Comparison of ENCODE assay signal across 1 cellular context in genomic region chr12:108691154-108691994, GRCh38.
TF ChIP-seq lines count a peak whose summit lies in the region.

No MANE protein-coding gene starts in this region.

TF ChIP-seq in K562, 482 proteins besides CTCF, POLR2A, EP300 and RAD21 (continued from another document and continues in another):
- TF ChIP-seq SREBF1 (IDR thresholded peaks at IDR 0.05; ENCODE audit: borderline replicate concordance, low read depth, low read length) (0 out of 2 replicates have a peak, but pooled peaks have one; percentile 35), TFE3 (CRISPR knock-in tag; IDR thresholded peaks at IDR 0.05) (peak; percentile 8; the same call in 1 of the 2 replicates), NR2C1 (IDR thresholded peaks at IDR 0.05) (no peak), NR2C1 (tag; IDR thresholded peaks at IDR 0.05) (peak; percentile 28; the same call in 1 of the 2 replicates), FOXP4 (CRISPR knock-in tag; IDR thresholded peaks at IDR 0.05; ENCODE audit: borderline replicate concordance) (no peak), KDM1A (IDR thresholded peaks at IDR 0.05) (peak; percentile 66 to 76; a peak in 3 of 4 replicates), ZNF316 (IDR thresholded peaks at IDR 0.05) (0 out of 2 replicates have a peak, but pooled peaks have one; percentile 5), ZBTB7A (IDR thresholded peaks at IDR 0.05; ENCODE audit: borderline replicate concordance, control insufficient read depth, low read depth, low read length) (peak; percentile 42; the same call in 1 of the 2 replicates), MAFK (IDR thresholded peaks at IDR 0.05; ENCODE audit: low read length) (peak; percentile 84), SNRNP70 (optimal IDR thresholded peaks at IDR 0.05; ENCODE audit: low read depth, low read length) (no peak), MTA2 (IDR thresholded peaks at IDR 0.05; ENCODE audit: low read depth) (peak; percentile 79), NFE2 (IDR thresholded peaks at IDR 0.05; ENCODE audit: low read depth) (peak; percentile 79), ZNF124 (CRISPR knock-in tag; IDR thresholded peaks at IDR 0.05) (no peak), SP1 (CRISPR knock-in tag; IDR thresholded peaks at IDR 0.05) (peak; percentile 71), TEAD4 (IDR thresholded peaks at IDR 0.05; ENCODE audit: low read length) (peak; percentile 93), TEAD4 (CRISPR knock-in tag; IDR thresholded peaks at IDR 0.05; ENCODE audit: borderline replicate concordance) (no peak), ZNF589 (CRISPR knock-in tag; IDR thresholded peaks at IDR 0.05; ENCODE audit: low read depth) (peak; percentile 97), ZNF133 (CRISPR knock-in tag; IDR thresholded peaks at IDR 0.05) (no peak), MBD2 (IDR thresholded peaks at IDR 0.05; ENCODE audit: borderline replicate concordance, low read depth) (peak; percentile 64), FOS (IDR thresholded peaks at IDR 0.05; ENCODE audit: extremely low read depth, insufficient read length) (peak; percentile 22), LCOR (CRISPR knock-in tag; IDR thresholded peaks at IDR 0.05) (peak; percentile 93), HSF4 (CRISPR knock-in tag; IDR thresholded peaks at IDR 0.05; ENCODE audit: borderline replicate concordance) (peak; percentile 86; the same call in 1 of the 2 replicates), FOXM1 (IDR thresholded peaks at IDR 0.05; ENCODE audit: low read depth) (peak; percentile 54), FOXM1 (CRISPR knock-in tag; IDR thresholded peaks at IDR 0.05; ENCODE audit: low read depth) (no peak), CC2D1A (IDR thresholded peaks at IDR 0.05) (peak; percentile 69; the same call in 1 of the 2 replicates), DDX20 (tag; IDR thresholded peaks at IDR 0.05; ENCODE audit: low read depth) (peak; percentile 50; the same call in 1 of the 2 replicates), EZH2 (IDR thresholded peaks at IDR 0.05; ENCODE audit: borderline replicate concordance, low read depth, low read length) (no peak), DMBX1 (CRISPR knock-in tag; IDR thresholded peaks at IDR 0.05; ENCODE audit: borderline replicate concordance) (peak; percentile 90), XRCC5 (IDR thresholded peaks at IDR 0.05; ENCODE audit: low read depth, low read length) (0 out of 2 replicates have a peak, but pooled peaks have one; percentile 24), RNF2 (IDR thresholded peaks at IDR 0.05) (peak; percentile 89), ZNF398 (CRISPR knock-in tag; IDR thresholded peaks at IDR 0.05) (no peak), MCM2 (IDR thresholded peaks at IDR 0.05; ENCODE audit: low read depth) (no peak), NCOR1 (IDR thresholded peaks at IDR 0.05) (peak; percentile 89), ZBTB9 (CRISPR knock-in tag; IDR thresholded peaks at IDR 0.05) (0 out of 2 replicates have a peak, but pooled peaks have one; percentile 59), RBFOX2 (IDR thresholded peaks at IDR 0.05; ENCODE audit: low read depth, low read length) (peak; percentile 73), GTF2E2 (tag; IDR thresholded peaks at IDR 0.05) (peak; percentile 85; the same call in 1 of the 2 replicates), SRSF1 (IDR thresholded peaks at IDR 0.05; ENCODE audit: low read depth, low read length) (no peak), ZKSCAN1 (IDR thresholded peaks at IDR 0.05; ENCODE audit: low read depth, low read length) (peak; percentile 82), MAFG (tag; conservative IDR thresholded peaks at IDR 0.05) (peak; percentile 4; the same call in 1 of the 2 replicates), CBX1 (IDR thresholded peaks at IDR 0.05; ENCODE audit: low read depth) (no peak), IRF1 (CRISPR knock-in tag; IDR thresholded peaks at IDR 0.05; ENCODE audit: borderline replicate concordance) (no peak), ZNF444 (CRISPR knock-in tag; IDR thresholded peaks at IDR 0.05) (peak; percentile 50; the same call in 1 of the 2 replicates), UBTF (IDR thresholded peaks at IDR 0.05; ENCODE audit: borderline replicate concordance in 1 of 2, low read depth in 2 of 2, low read length in 2 of 2) (0 out of 4 replicates have a peak, but pooled peaks of 1 of the 2 experiments have one; percentile 7), RFX5 (IDR thresholded peaks at IDR 0.05; ENCODE audit: low read depth, low read length) (no peak), EP400 (IDR thresholded peaks at IDR 0.05) (peak; percentile 76), NRF1 (conservative IDR thresholded peaks at IDR 0.05 in 1 of 2, IDR thresholded peaks at IDR 0.05 in 1 of 2) (peak; percentile 78 to 83), ZMIZ1 (IDR thresholded peaks at IDR 0.05; ENCODE audit: low read depth in 2 of 2, low read length in 2 of 2) (peak in 1 of 2 experiments; percentile 78; a peak in 2 of 4 replicates), ZNF695 (CRISPR knock-in tag; IDR thresholded peaks at IDR 0.05) (no peak), SREBF2 (CRISPR knock-in tag; IDR thresholded peaks at IDR 0.05) (no peak), MTA1 (IDR thresholded peaks at IDR 0.05; ENCODE audit: borderline replicate concordance) (peak; percentile 95), FOXK1 (CRISPR knock-in tag; IDR thresholded peaks at IDR 0.05; ENCODE audit: borderline replicate concordance) (peak; percentile 83; the same call in 1 of the 2 replicates), MEIS2 (IDR thresholded peaks at IDR 0.05; ENCODE audit: partially characterized antibody) (peak; percentile 93), KDM2B (CRISPR knock-in tag; IDR thresholded peaks at IDR 0.05) (no peak), ZNF76 (CRISPR knock-in tag; IDR thresholded peaks at IDR 0.05; ENCODE audit: borderline replicate concordance) (peak; percentile 80; the same call in 1 of the 2 replicates), ZBTB33 (CRISPR knock-in tag; IDR thresholded peaks at IDR 0.05) (peak; percentile 11; the same call in 1 of the 2 replicates), FOXK2 (conservative IDR thresholded peaks at IDR 0.05 in 1 of 2, IDR thresholded peaks at IDR 0.05 in 1 of 2; ENCODE audit: low read depth in 2 of 2) (peak; percentile 80 to 85)
